Comparison of ENCODE assay signal across 24 cellular contexts in the genomic region with DNA sequence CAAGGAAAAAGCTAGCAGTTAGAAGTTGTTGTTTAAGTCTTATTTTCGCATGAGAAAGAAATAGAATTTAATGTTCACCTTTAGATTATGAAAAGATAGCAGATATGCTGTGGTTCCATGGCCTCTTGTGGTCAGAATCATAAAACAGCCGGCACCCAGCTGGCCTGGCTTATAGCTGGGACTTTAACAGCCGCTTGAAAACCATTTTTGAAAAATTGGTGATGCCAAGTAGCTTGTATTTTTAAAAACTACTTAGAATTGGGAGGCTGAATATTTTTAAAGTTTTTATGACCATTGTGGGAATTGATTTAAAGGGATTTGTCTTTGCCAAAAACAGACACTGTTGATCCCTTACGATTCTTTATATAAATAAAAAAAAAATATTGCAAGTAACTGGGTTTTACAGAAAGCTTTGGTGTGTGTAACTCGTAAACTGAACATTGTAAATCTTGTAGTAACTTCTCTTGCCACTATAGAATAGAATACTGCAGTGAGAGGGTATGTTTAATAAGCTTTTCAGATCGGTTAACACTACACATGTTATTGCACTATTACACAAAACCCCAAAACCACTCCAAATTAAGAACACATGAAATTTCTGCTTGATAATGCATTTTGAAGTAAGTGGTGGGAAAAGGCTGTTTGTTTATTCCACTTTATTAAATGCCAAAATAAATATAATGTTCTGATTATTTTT. TPM values are rescaled to one million over a fixed set of nuclear protein-coding genes. Genes with fewer than 3 reads are reported as not detected.
DNase-seq lines count a peak whose midpoint lies in the region; ATAC-seq and TF ChIP-seq lines count a peak whose summit lies in the region.
"Had no signal": no experiment of that assay in that cellular context is flagged by ENCODE, and none has a peak within 500 bp of the region (broad histone marks: within the 10 kb centered on the region; RNA-seq: fewer than 3 reads in every experiment).

No MANE protein-coding gene starts in this region.

- H3K9me3 ChIP-seq in KOPT-K1 (ENCODE audit: insufficient read depth, low read length, poor library complexity, severe bottlenecking) (no peaks in the 10 kb centered on the region), sigmoid colon (no peaks in the 10 kb centered on the region)
- H3K9me3 ChIP-seq: colonic mucosa, left ventricle myocardium inferior, suprapubic skin had no signal

- H3K9me3 Mint-ChIP-seq in T-helper 2 cell treated with Interferon-gamma antibody and Interleukin-4, amounts not matched to agents 5 μg/mL and 100 μg/mL, for 36 hours, result no peaks in the 10 kb centered on the region
- H3K9me3 Mint-ChIP-seq: immature natural killer cell; neural crest cell; stimulated activated memory B cell treated with anti-CD40 and anti-IgM and Interleukin-4, amounts not matched to agents 10 μg/mL and 1 μg/mL and 100 μg/mL, for 72 hours had no signal

- DNase-seq in AG10803 (ENCODE audit: low read depth) (peak; percentile 82), fibroblast of peridontal ligament (ENCODE audit: extremely low read depth) (peak; percentile 53), sigmoid colon (no peak), COLO829 (ENCODE audit: low spot score) (no peak), Ammon's horn (ENCODE audit: low spot score) (no peak)
- no peak for DNase-seq in T-helper 2 cell treated with Interferon-gamma antibody and Interleukin-4, amounts not matched to agents 5 μg/mL and 100 μg/mL, for 36 hours (ENCODE audit: low spot score)
- DNase-seq: activated CD8-positive, alpha-beta T cell treated with anti-CD3 and anti-CD28 coated beads, Interleukin-2, amount 10 ng/mL, durations not matched to agents 7 days and 5 days; colonic mucosa; H7; immature natural killer cell; left ventricle myocardium inferior; NCI-H146; NCI-H748 treated with DMSO at 0.1 percent for 48 hours; OCI-M1; Right ventricle myocardium superior; stimulated activated CD4-positive, alpha-beta T cell treated with anti-CD3 and anti-CD28 coated beads, Interleukin-2, amount 100 ng/mL, for 24 hours had no signal

- ATAC-seq in HG03108 (IDR thresholded peaks at IDR 0.05; ENCODE audit: unreplicated experiment), result no peak
- ATAC-seq: activated CD4-positive, CD25-positive, alpha-beta regulatory T cell treated with anti-CD3 and anti-CD28 coated beads, Interleukin-2, amount 50 U/mL, for 24 hours; activated CD8-positive, alpha-beta T cell treated with anti-CD3 and anti-CD28 coated beads, Interleukin-2, amount 10 ng/mL, durations not matched to agents 7 days and 5 days; stimulated activated memory B cell treated with anti-CD40 and anti-IgM and Interleukin-4, amounts not matched to agents 10 μg/mL and 1 μg/mL and 100 μg/mL, for 72 hours had no signal

- H3K36me3 ChIP-seq in KOPT-K1 (ENCODE audit: insufficient read depth, low read length), result no peaks in the 10 kb centered on the region
- peaks cover 14 to 47% (median 20%) of the 10 kb centered on the region in 4 donors for H3K36me3 ChIP-seq in sigmoid colon

- H3K27ac Mint-ChIP-seq in T-helper 2 cell treated with Interferon-gamma antibody and Interleukin-4, amounts not matched to agents 5 μg/mL and 100 μg/mL, for 36 hours, result no peak overlapping the region
- H3K27ac Mint-ChIP-seq: activated CD8-positive, alpha-beta T cell treated with anti-CD3 and anti-CD28 coated beads, Interleukin-2, amount 10 ng/mL, durations not matched to agents 7 days and 5 days; immature natural killer cell; stimulated activated memory B cell treated with anti-CD40 and anti-IgM and Interleukin-4, amounts not matched to agents 10 μg/mL and 1 μg/mL and 100 μg/mL, for 72 hours had no signal

- peak overlapping the region; percentile 36 for H3K27ac ChIP-seq in KOPT-K1 (ENCODE audit: low read depth, low read length, poor library complexity, severe bottlenecking)
- H3K27ac ChIP-seq in sigmoid colon, result peak overlapping the region; percentile 35 to 97 (median 70)
- H3K27ac ChIP-seq: C4-2B, colonic mucosa had no signal

- intact Hi-C loops in sigmoid colon (cut with DNase I), result no loop called here

- H3K27me3 ChIP-seq in sigmoid colon, result no peaks in the 10 kb centered on the region
- H3K27me3 ChIP-seq: colonic mucosa, suprapubic skin had no signal

- peaks cover 3% of the 10 kb centered on the region for H3K4me1 Mint-ChIP-seq in T-helper 2 cell treated with Interferon-gamma antibody and Interleukin-4, amounts not matched to agents 5 μg/mL and 100 μg/mL, for 36 hours (ENCODE audit: low read depth)

- no peaks in the 10 kb centered on the region for H3K36me3 Mint-ChIP-seq in T-helper 2 cell treated with Interferon-gamma antibody and Interleukin-4, amounts not matched to agents 5 μg/mL and 100 μg/mL, for 36 hours (ENCODE audit: low read depth)

- no peak for TF ChIP-seq CTCF in AG10803 (conservative IDR thresholded peaks at IDR 0.05; ENCODE audit: low read length)
- no peak for TF ChIP-seq CTCF in sigmoid colon (IDR thresholded peaks at IDR 0.05)

- WGBS in sigmoid colon, 2 donors, result 42 to 51% methylated on average over 6 of the region's 6 CpGs

- H3K27me3 Mint-ChIP-seq in T-helper 2 cell treated with Interferon-gamma antibody and Interleukin-4, amounts not matched to agents 5 μg/mL and 100 μg/mL, for 36 hours (ENCODE audit: low read depth), result peaks cover 14% of the 10 kb centered on the region
- H3K27me3 Mint-ChIP-seq: stimulated activated memory B cell treated with anti-CD40 and anti-IgM and Interleukin-4, amounts not matched to agents 10 μg/mL and 1 μg/mL and 100 μg/mL, for 72 hours had no signal

- H3K4me3 ChIP-seq in AG10803 (ENCODE audit: low read length) (no peak overlapping the region), sigmoid colon (no peak overlapping the region)
- H3K4me3 ChIP-seq: colonic mucosa, left ventricle myocardium inferior, skin epidermis, suprapubic skin had no signal

- H3K4me1 ChIP-seq in sigmoid colon, result peaks cover 0 to 91% (median 80%) of the 10 kb centered on the region in 4 donors
- H3K4me1 ChIP-seq: colonic mucosa had no signal

- no peak for TF ChIP-seq EP300 in sigmoid colon (IDR thresholded peaks at IDR 0.05)

- no peak overlapping the region for H3K4me3 Mint-ChIP-seq in T-helper 2 cell treated with Interferon-gamma antibody and Interleukin-4, amounts not matched to agents 5 μg/mL and 100 μg/mL, for 36 hours
- H3K4me3 Mint-ChIP-seq: activated CD8-positive, alpha-beta T cell treated with anti-CD3 and anti-CD28 coated beads, Interleukin-2, amount 10 ng/mL, durations not matched to agents 7 days and 5 days; immature natural killer cell; neural crest cell; stimulated activated memory B cell treated with anti-CD40 and anti-IgM and Interleukin-4, amounts not matched to agents 10 μg/mL and 1 μg/mL and 100 μg/mL, for 72 hours had no signal

- no peak for TF ChIP-seq POLR2A in sigmoid colon (IDR thresholded peaks at IDR 0.05)

RNA-seq across cellular contexts. Expression of gene ARRDC4, which starts 6.6 kb away (rescaled TPM):
- 100 to 1,000 TPM; 116 to 205 (median 170) TPM for total RNA-seq in sigmoid colon
- polyA plus RNA-seq in sigmoid colon, result 100 to 1,000 TPM in 1 of 3 donors, 10 to 100 TPM in 2; 26.4 to 143 (median 58.3) TPM

Comparison
In these comparisons a context has a peak if more than half of its experiments do, and no peak if none do; other contexts are left out.
1. DNase-seq: peak in AG10803 (single experiment) and fibroblast of peridontal ligament (single experiment); none in sigmoid colon (single experiment), COLO829 (single experiment), Ammon's horn (single experiment) and T-helper 2 cell treated with Interferon-gamma antibody and Interleukin-4, amounts not matched to agents 5 μg/mL and 100 μg/mL, for 36 hours (single experiment).